Comparison of ENCODE assay signal across 16 cellular contexts in genomic region chr3:4645468-4645867, GRCh38.
"Had no signal": no experiment of that assay in that cellular context is flagged by ENCODE, and none has a peak within 500 bp of the region (broad histone marks: within the 10 kb centered on the region; RNA-seq: fewer than 3 reads in every experiment).

No MANE protein-coding gene starts in this region.

- H3K9me3 Mint-ChIP-seq: activated T-cell treated with anti-CD3 and anti-CD28 coated beads, Interleukin-2, amount 50 U/mL, for 4 hours had no signal

- H3K4me3 Mint-ChIP-seq: activated CD8-positive, alpha-beta memory T cell treated with anti-CD3 and anti-CD28 coated beads, Interleukin-2, amount 10 ng/mL, durations not matched to agents 7 days and 5 days; activated naive CD8-positive, alpha-beta T cell; activated T-cell treated with anti-CD3 and anti-CD28 coated beads, Interleukin-2, amount 50 U/mL, for 4 hours had no signal

- DNase-seq: activated CD8-positive, alpha-beta memory T cell treated with anti-CD3 and anti-CD28 coated beads, Interleukin-2, amount 10 ng/mL, durations not matched to agents 7 days and 5 days; activated T-cell treated with anti-CD3 and anti-CD28 coated beads, Interleukin-2, amount 50 U/mL, for 4 hours; anterior cingulate cortex; dorsolateral prefrontal cortex; esophagus squamous epithelium; foreskin fibroblast; left colon; midbrain; retina; small intestine; stimulated activated naive CD4-positive, alpha-beta T cell treated with Interleukin-2 at 50 U/mL for 16 hours; testis had no signal

- ATAC-seq: activated CD4-positive, CD25-positive, alpha-beta regulatory T cell treated with anti-CD3 and anti-CD28 coated beads, Interleukin-2, amount 50 U/mL, for 24 hours; activated CD8-positive, alpha-beta memory T cell treated with anti-CD3 and anti-CD28 coated beads, Interleukin-2, amount 10 ng/mL, durations not matched to agents 7 days and 5 days; activated T-cell treated with anti-CD3 and anti-CD28 coated beads, Interleukin-2, amount 50 U/mL, for 4 hours; left colon had no signal

- H3K27ac Mint-ChIP-seq: activated CD8-positive, alpha-beta memory T cell treated with anti-CD3 and anti-CD28 coated beads, Interleukin-2, amount 10 ng/mL, durations not matched to agents 7 days and 5 days; activated naive CD8-positive, alpha-beta T cell had no signal

- H3K27me3 Mint-ChIP-seq: activated CD8-positive, alpha-beta memory T cell treated with anti-CD3 and anti-CD28 coated beads, Interleukin-2, amount 10 ng/mL, durations not matched to agents 7 days and 5 days; activated naive CD8-positive, alpha-beta T cell had no signal

- H3K9me3 ChIP-seq: esophagus squamous epithelium, neutrophil, SJCRH30, testis had no signal
